Comparison of ENCODE assay signal across 8 cellular contexts in the genomic region with DNA sequence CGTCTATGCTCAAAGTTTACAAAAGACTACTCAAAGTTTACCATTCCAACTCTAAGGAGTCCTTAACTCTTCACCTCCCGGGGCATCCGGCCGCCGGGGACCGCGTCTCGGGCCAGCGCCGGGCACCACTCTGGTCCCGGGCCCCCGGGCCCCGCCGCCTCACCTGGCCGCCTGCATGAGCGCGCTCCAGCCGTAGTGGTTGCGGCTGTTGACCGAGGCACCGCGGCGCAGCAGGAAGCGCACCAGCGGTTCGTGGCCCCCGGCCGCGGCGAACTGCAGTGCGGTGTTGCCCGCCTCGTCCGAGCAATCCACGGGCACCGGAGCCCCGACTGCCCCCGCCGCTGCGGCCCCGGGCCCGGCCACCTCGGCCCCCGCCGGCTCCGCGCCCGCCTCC. TPM values are rescaled to one million over a fixed set of nuclear protein-coding genes. Genes with fewer than 3 reads are reported as not detected.
DNase-seq lines count a peak whose midpoint lies in the region; ATAC-seq and TF ChIP-seq lines count a peak whose summit lies in the region.

No MANE protein-coding gene starts in this region.

- H3K4me3 ChIP-seq in BJ (ENCODE audit: low read depth, low read length) (peak overlapping the region; percentile 51), heart right ventricle (peak overlapping the region in 9 of 10 donors; percentile 60 to 79 (median 71)), prostate gland (peak overlapping the region; percentile 47 to 56)

- H3K27me3 ChIP-seq in BJ (ENCODE audit: control insufficient read depth, insufficient read depth, low read length) (no peaks in the 10 kb centered on the region), heart right ventricle (peaks cover 0 to 12% (median 0%) of the 10 kb centered on the region in 7 donors), prostate gland (replicated peaks; ENCODE audit: insufficient read depth) (no peaks in the 10 kb centered on the region)

- H3K36me3 Mint-ChIP-seq in activated T-cell treated with anti-CD3 and anti-CD28 coated beads, Interleukin-2, amount 50 U/mL, for 24 hours (ENCODE audit: low read depth) = peaks cover 4% of the 10 kb centered on the region

- TF ChIP-seq POLR2A in prostate gland (IDR thresholded peaks at IDR 0.05) = no peak

- H3K9me3 ChIP-seq in heart right ventricle (peaks cover 0 to 12% (median 0%) of the 10 kb centered on the region in 11 donors), prostate gland (no peaks in the 10 kb centered on the region)

- intact Hi-C loops in heart right ventricle (cut with DNase I) (no loop called here), prostate gland (cut with DNase I) (no loop called here)

- CTCF ChIA-PET in BJ (lab: Yijun Ruan, JAX) = interaction anchor here (1.2 to 2.2 kb wide), 4 partner anchors 12 to 591 kb away, joined by 3 to 9 read pairs (median 3); no protein-coding TSS in a partner anchor

- no peaks in the 10 kb centered on the region for H3K27me3 Mint-ChIP-seq in activated T-cell treated with anti-CD3 and anti-CD28 coated beads, Interleukin-2, amount 50 U/mL, for 24 hours

- H3K27ac ChIP-seq in heart right ventricle (peak overlapping the region in 5 of 10 donors; percentile 33 to 61 (median 35)), prostate gland (no peak overlapping the region)

- POLR2A ChIA-PET in BJ (lab: Charles Lee) = no interaction called here

- ATAC-seq in GM19351 (IDR thresholded peaks at IDR 0.05; ENCODE audit: unreplicated experiment) = peak; percentile 50
- peak; percentile 16 for ATAC-seq in HG03439 (IDR thresholded peaks at IDR 0.05; ENCODE audit: unreplicated experiment)
- peak in 4 of 8 donors; percentile 4 to 26 (median 15) for ATAC-seq in heart right ventricle

- peak overlapping the region; percentile 77 for H3K4me3 Mint-ChIP-seq in activated T-cell treated with anti-CD3 and anti-CD28 coated beads, Interleukin-2, amount 50 U/mL, for 24 hours

- no peak overlapping the region for H3K27ac Mint-ChIP-seq in activated T-cell treated with anti-CD3 and anti-CD28 coated beads, Interleukin-2, amount 50 U/mL, for 24 hours

- DNase-seq in BJ (ENCODE audit: low read depth) (no peak), heart right ventricle (peak in 1 of 2 donors; percentile 28), prostate gland (ENCODE audit: low spot score) (no peak), cortex of kidney (lab: John Stamatoyannopoulos, UW) (no peak), NCI-H1048 (lab: John Stamatoyannopoulos, UW) (no peak)
- peak; percentile 67 for DNase-seq in activated T-cell treated with anti-CD3 and anti-CD28 coated beads, Interleukin-2, amount 50 U/mL, for 24 hours

- WGBS in heart right ventricle, 2 donors = 0 to 1% methylated on average over 44 to 48 of the region's 48 CpGs
- WGBS in prostate gland = under 1% methylated on average over 40 of the region's 48 CpGs

- H3K36me3 ChIP-seq in BJ (ENCODE audit: control insufficient read depth, insufficient read depth, low read length) = no peaks in the 10 kb centered on the region
- no peaks in the 10 kb centered on the region for H3K36me3 ChIP-seq in heart right ventricle
- no peaks in the 10 kb centered on the region for H3K36me3 ChIP-seq in prostate gland

- no peak for TF ChIP-seq CTCF in BJ (IDR thresholded peaks at IDR 0.05; ENCODE audit: insufficient read depth, low read depth, low read length)
- TF ChIP-seq CTCF in heart right ventricle (IDR thresholded peaks at IDR 0.05) = no peak
- TF ChIP-seq CTCF in prostate gland (IDR thresholded peaks at IDR 0.05) = no peak

- peaks cover 0 to 25% (median 10%) of the 10 kb centered on the region in 9 donors for H3K4me1 ChIP-seq in heart right ventricle
- no peaks in the 10 kb centered on the region for H3K4me1 ChIP-seq in prostate gland (replicated peaks)

- peaks cover 15% of the 10 kb centered on the region for H3K9me3 Mint-ChIP-seq in activated T-cell treated with anti-CD3 and anti-CD28 coated beads, Interleukin-2, amount 50 U/mL, for 24 hours

- H3K4me1 Mint-ChIP-seq in activated T-cell treated with anti-CD3 and anti-CD28 coated beads, Interleukin-2, amount 50 U/mL, for 24 hours (ENCODE audit: low read depth) = peaks cover 37% of the 10 kb centered on the region

RNA-seq across cellular contexts. Expression of a gene that starts 0.4 kb away (rescaled TPM):
- polyA plus RNA-seq in BJ (2011; rRNA removed) (9.9 and 13.0 TPM in 2 replicates), heart right ventricle (1 to 10 TPM; 6.9 to 8.0 TPM)
- polyA minus RNA-seq in BJ (2011; rRNA and poly(A)+ RNA removed) = 10.4 and 11.4 TPM in 2 replicates
- total RNA-seq in heart right ventricle (1 to 10 TPM; 3.1 to 5.4 (median 4.1) TPM), prostate gland (10 to 100 TPM; 11.6 to 18.8 TPM)

RNA-seq across cellular contexts. Expression of a gene that starts 11.5 kb away (rescaled TPM):
- polyA plus RNA-seq in BJ (2011; rRNA removed) (4.2 and 4.8 TPM in 2 replicates), heart right ventricle (under 1 TPM; 0.38 to 0.59 TPM)
- 1.3 and 3.1 TPM in 2 replicates for polyA minus RNA-seq in BJ (2011; rRNA and poly(A)+ RNA removed)
- total RNA-seq in heart right ventricle (1 to 10 TPM in 3 of 10 donors, under 1 TPM in 7; 0.25 to 1.3 (median 0.53) TPM), prostate gland (10 to 100 TPM in 1 of 2 donors, 1 to 10 TPM in 1; 9.0 to 10.2 TPM)

Comparison
In these comparisons a context has a peak if more than half of its experiments do, and no peak if none do; other contexts are left out.
1. RNA of a gene that starts 11.5 kb away (total RNA-seq): 9.0 to 10.2 TPM in prostate gland; 0.25 to 1.3 TPM in heart right ventricle; every median in the first group is over 4 times any median in the second.
2. Peak in every context shown above with its lines, with median percentiles within 50 percentile points of each other: H3K4me3 ChIP-seq.